1 cellular context compared by ENCODE assay signal in genomic region chr12:57181072-57181471, GRCh38.
TF ChIP-seq lines count a peak whose summit lies in the region.

No MANE protein-coding gene starts in this region.

TF ChIP-seq in GM23338, 12 proteins besides CTCF, POLR2A, EP300 and RAD21:
- TF ChIP-seq POLR2AphosphoS5 (IDR thresholded peaks at IDR 0.05; ENCODE audit: low read depth) = no peak
- TF ChIP-seq EZH2phosphoT487 (IDR thresholded peaks at IDR 0.05; ENCODE audit: unreplicated experiment) = no peak
- TF ChIP-seq, protein P1, sequence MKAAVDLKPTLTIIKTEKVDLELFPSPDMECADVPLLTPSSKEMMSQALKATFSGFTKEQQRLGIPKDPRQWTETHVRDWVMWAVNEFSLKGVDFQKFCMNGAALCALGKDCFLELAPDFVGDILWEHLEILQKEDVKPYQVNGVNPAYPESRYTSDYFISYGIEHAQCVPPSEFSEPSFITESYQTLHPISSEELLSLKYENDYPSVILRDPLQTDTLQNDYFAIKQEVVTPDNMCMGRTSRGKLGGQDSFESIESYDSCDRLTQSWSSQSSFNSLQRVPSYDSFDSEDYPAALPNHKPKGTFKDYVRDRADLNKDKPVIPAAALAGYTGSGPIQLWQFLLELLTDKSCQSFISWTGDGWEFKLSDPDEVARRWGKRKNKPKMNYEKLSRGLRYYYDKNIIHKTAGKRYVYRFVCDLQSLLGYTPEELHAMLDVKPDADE (IDR thresholded peaks at IDR 0.05) = no peak
- no peak for TF ChIP-seq REST (IDR thresholded peaks at IDR 0.05; ENCODE audit: unreplicated experiment)
- TF ChIP-seq CREB1 (CRISPR knock-in tag; IDR thresholded peaks at IDR 0.05; ENCODE audit: low read depth) = no peak
- TF ChIP-seq EZH2 (IDR thresholded peaks at IDR 0.05; ENCODE audit: low read depth, unreplicated experiment) = no peak
- TF ChIP-seq ZNF114 (CRISPR knock-in tag; IDR thresholded peaks at IDR 0.05) = no peak
